Comparison of ENCODE assay signal across 19 cellular contexts in the genomic region with DNA sequence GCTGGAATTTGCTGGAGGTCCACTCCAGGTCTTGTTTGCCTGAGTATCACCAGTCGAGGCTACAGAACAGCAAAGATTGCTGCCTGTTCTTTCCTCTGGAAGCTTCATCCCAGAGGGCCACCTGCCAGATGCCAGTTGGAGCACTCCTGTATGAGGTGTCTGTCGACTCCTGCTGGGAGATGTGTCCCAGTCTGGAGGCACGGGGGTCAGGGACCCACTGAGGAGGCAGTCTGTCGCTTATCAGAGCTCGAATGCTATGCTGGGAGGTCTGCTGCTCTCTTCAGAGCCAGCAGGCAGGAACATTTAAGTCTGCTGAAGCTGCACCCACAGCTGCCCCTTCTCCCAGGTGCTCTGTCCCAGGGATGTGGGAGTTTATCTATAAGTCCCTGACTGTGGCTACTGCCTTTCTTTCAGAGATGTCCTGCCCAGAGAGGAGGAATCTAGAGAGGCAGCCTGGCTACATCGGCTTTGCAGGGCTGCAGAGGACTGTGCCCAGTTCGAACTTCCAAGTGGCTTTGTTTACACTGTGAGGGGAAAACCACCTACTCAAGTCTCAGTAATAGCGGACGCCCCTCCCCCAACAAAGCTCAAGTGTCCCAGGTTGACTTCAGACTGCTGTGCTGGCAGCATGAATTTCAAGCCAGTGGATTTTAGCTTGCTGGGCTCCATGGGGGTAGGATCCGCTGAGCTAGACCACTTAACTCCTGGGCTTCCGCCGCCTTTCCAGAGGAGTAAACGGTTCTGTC.
DNase-seq lines count a peak whose midpoint lies in the region; ATAC-seq and TF ChIP-seq lines count a peak whose summit lies in the region.
"Had no signal": no experiment of that assay in that cellular context is flagged by ENCODE, and none has a peak within 500 bp of the region (broad histone marks: within the 10 kb centered on the region; RNA-seq: fewer than 3 reads in every experiment).

No MANE protein-coding gene starts in this region.

- H3K4me1 Mint-ChIP-seq in GM23338: peaks cover 21% of the 10 kb centered on the region
- H3K4me1 Mint-ChIP-seq in progenitor cell of endocrine pancreas (ENCODE audit: low read depth): peaks cover 13% of the 10 kb centered on the region
- H3K4me1 Mint-ChIP-seq in mesothelial cell of epicardium: no peaks in the 10 kb centered on the region
- H3K4me1 Mint-ChIP-seq: activated CD4-positive, alpha-beta memory T cell treated with anti-CD3 and anti-CD28 coated beads, Interleukin-2, amount 10 ng/mL, durations not matched to agents 7 days and 5 days had no signal

- H3K4me3 Mint-ChIP-seq in GM23338: no peak overlapping the region
- no peak overlapping the region for H3K4me3 Mint-ChIP-seq in progenitor cell of endocrine pancreas (ENCODE audit: low read depth)
- no peak overlapping the region for H3K4me3 Mint-ChIP-seq in mesothelial cell of epicardium
- H3K4me3 Mint-ChIP-seq: activated CD4-positive, alpha-beta memory T cell treated with anti-CD3 and anti-CD28 coated beads, Interleukin-2, amount 10 ng/mL, durations not matched to agents 7 days and 5 days; naive thymus-derived CD8-positive, alpha-beta T cell had no signal

- H4K20me1 ChIP-seq in GM23338 (replicated peaks; ENCODE audit: insufficient read depth): no peaks in the 10 kb centered on the region

- no peaks in the 10 kb centered on the region for H3K79me2 ChIP-seq in GM23338 (replicated peaks; ENCODE audit: insufficient read depth)

- peaks cover 5% of the 10 kb centered on the region for H3K4me1 ChIP-seq in GM23338 (ENCODE audit: insufficient read depth)
- H3K4me1 ChIP-seq: sigmoid colon had no signal

- no peaks in the 10 kb centered on the region for H3K36me3 ChIP-seq in GM23338 (ENCODE audit: insufficient read depth)
- H3K36me3 ChIP-seq: ovary, sigmoid colon had no signal

- H3K36me3 Mint-ChIP-seq in GM23338 (ENCODE audit: low read depth): no peaks in the 10 kb centered on the region; the same call in 2 of the 3 replicates
- H3K36me3 Mint-ChIP-seq in progenitor cell of endocrine pancreas (ENCODE audit: insufficient read depth): peaks cover 2% of the 10 kb centered on the region
- H3K36me3 Mint-ChIP-seq in mesothelial cell of epicardium: peaks cover 7% of the 10 kb centered on the region

- DNase-seq in GM23338 (ENCODE audit: low spot score) (peak; percentile 72), NCI-H2227 treated with DMSO at 0.1 percent for 48 hours (lab: John Stamatoyannopoulos, UW) (peak; percentile 64), iPS DF 19.7 (ENCODE audit: low read depth, low spot score) (peak; percentile 20), progenitor cell of endocrine pancreas (ENCODE audit: low spot score, unreplicated experiment) (peak; percentile 16), GM10266 (ENCODE audit: extremely low spot score) (no peak), NCI-H748 treated with DMSO at 0.1 percent for 48 hours (lab: John Stamatoyannopoulos, UW) (no peak), mesothelial cell of epicardium (ENCODE audit: low spot score in 2 of 2, unreplicated experiment in 2 of 2) (no peak)
- DNase-seq: activated CD4-positive, alpha-beta memory T cell treated with anti-CD3 and anti-CD28 coated beads, Interleukin-2, amount 10 ng/mL, durations not matched to agents 7 days and 5 days; activated effector memory CD4-positive, alpha-beta T cell treated with anti-CD3 and anti-CD28 coated beads, Interleukin-2, amount 50 U/mL, for 16 hours; activated T-cell treated with anti-CD3 and anti-CD28 coated beads for 4 hours; HCEC 1CT; naive thymus-derived CD8-positive, alpha-beta T cell; NCI-H187 treated with DMSO at 0.1 percent for 48 hours; NCI-H446 treated with DMSO at 0.1 percent for 48 hours; ovary; sigmoid colon; T1000 had no signal

- H3K9me3 Mint-ChIP-seq in GM23338 (peaks cover 5% of the 10 kb centered on the region; the same call in 1 of the 3 replicates), progenitor cell of endocrine pancreas (ENCODE audit: low read depth) (peaks cover 13% of the 10 kb centered on the region), mesothelial cell of epicardium (peaks cover 10% of the 10 kb centered on the region)

- H3K4me3 ChIP-seq in GM23338: no peak overlapping the region
- H3K4me3 ChIP-seq: ovary, sigmoid colon had no signal

- TF ChIP-seq CTCF in GM23338 (conservative IDR thresholded peaks at IDR 0.05; ENCODE audit: low read depth in 2 of 2) (no peak), progenitor cell of endocrine pancreas (IDR thresholded peaks at IDR 0.05; ENCODE audit: unreplicated experiment) (no peak), GM10266 (IDR thresholded peaks at IDR 0.05; ENCODE audit: control insufficient read depth, insufficient read depth, low read depth, missing control alignments) (no peak), mesothelial cell of epicardium (IDR thresholded peaks at IDR 0.05; ENCODE audit: unreplicated experiment) (no peak)

- no peak overlapping the region for H3K27ac ChIP-seq in GM23338 (ENCODE audit: low read depth)
- H3K27ac ChIP-seq: C4-2B, KMS-11, ovary, sigmoid colon had no signal

- H3K27ac Mint-ChIP-seq in GM23338 (no peak overlapping the region), progenitor cell of endocrine pancreas (no peak overlapping the region), mesothelial cell of epicardium (no peak overlapping the region)
- H3K27ac Mint-ChIP-seq: naive thymus-derived CD8-positive, alpha-beta T cell had no signal

- ATAC-seq in GM23338: peak; percentile 90
- ATAC-seq: naive thymus-derived CD8-positive, alpha-beta T cell had no signal

- peak overlapping the region; percentile 93 for H2AFZ ChIP-seq in GM23338

- no peaks in the 10 kb centered on the region for H3K27me3 ChIP-seq in GM23338 (ENCODE audit: insufficient read depth)
- H3K27me3 ChIP-seq: sigmoid colon had no signal

- H3K27me3 Mint-ChIP-seq in GM23338 (ENCODE audit: insufficient read depth, low read depth, poor library complexity) (peaks cover 2% of the 10 kb centered on the region), progenitor cell of endocrine pancreas (no peaks in the 10 kb centered on the region), mesothelial cell of epicardium (ENCODE audit: low read depth) (peaks cover 3% of the 10 kb centered on the region)
- H3K27me3 Mint-ChIP-seq: activated CD4-positive, alpha-beta memory T cell treated with anti-CD3 and anti-CD28 coated beads, Interleukin-2, amount 10 ng/mL, durations not matched to agents 7 days and 5 days had no signal

- H3K4me2 ChIP-seq in GM23338: peak overlapping the region; percentile 69
- H3K4me2 ChIP-seq: KMS-11 had no signal

- H3F3A ChIP-seq in GM23338 (replicated peaks; ENCODE audit: low read depth): no peaks in the 10 kb centered on the region

- no peaks in the 10 kb centered on the region for H3K9me2 ChIP-seq in GM23338 (ENCODE audit: insufficient read depth)

TF ChIP-seq in GM23338, 12 proteins besides CTCF, POLR2A, EP300 and RAD21 (continues in another document):
- TF ChIP-seq POLR2AphosphoS5 (IDR thresholded peaks at IDR 0.05; ENCODE audit: low read depth): no peak

Comparison
In these comparisons a context has a peak if more than half of its experiments do, and no peak if none do; other contexts are left out.
1. DNase-seq: peak in GM23338 (single experiment), NCI-H2227 treated with DMSO at 0.1 percent for 48 hours (single experiment), iPS DF 19.7 (single experiment) and progenitor cell of endocrine pancreas (single experiment); none in GM10266 (single experiment), NCI-H748 treated with DMSO at 0.1 percent for 48 hours (single experiment) and mesothelial cell of epicardium (0 of 2).